9 cellular contexts compared by ENCODE assay signal in the genomic region with DNA sequence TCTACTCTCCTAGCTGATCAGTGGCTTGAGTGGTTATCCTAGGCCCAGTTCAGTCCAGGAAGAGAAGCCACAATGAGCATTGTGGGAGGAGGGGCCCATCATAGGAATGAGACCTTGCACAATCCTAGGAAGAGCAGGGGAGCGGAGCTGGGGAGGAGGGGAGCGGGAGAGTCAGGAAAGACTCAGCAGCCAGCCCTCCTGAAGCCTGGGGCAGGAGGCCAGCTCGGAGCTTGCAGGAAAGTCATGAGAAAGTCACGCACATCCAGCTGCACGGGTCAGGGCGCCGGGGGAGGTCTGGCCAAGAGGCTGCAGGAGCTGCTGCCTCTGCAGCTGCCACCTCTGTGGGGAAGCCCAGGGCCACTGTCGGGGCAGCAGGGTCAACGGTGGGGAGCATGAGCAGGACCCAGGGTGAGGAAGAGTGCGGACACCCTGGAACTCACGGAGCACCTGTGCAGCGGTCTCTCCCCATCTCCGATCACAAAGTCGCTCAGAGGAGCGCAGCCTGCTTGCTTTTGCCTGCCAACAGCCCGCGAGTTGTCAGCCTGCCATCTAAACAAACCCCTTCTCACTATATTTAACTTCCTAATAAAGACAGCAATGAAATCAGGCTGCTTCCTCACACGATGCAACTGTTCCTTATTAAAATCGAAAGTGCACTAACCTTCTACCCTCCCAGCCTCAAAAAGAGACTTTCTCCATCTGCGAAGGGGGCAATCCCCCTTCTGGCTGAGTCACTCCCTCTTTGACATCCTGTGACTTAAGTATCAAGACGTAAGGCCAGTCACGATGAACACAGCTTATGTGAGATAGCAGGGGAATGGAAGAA. TPM values are rescaled to one million over a fixed set of nuclear protein-coding genes. Genes with fewer than 3 reads are reported as not detected.
DNase-seq lines count a peak whose midpoint lies in the region; ATAC-seq and TF ChIP-seq lines count a peak whose summit lies in the region.
"Had no signal": no experiment of that assay in that cellular context is flagged by ENCODE, and none has a peak within 500 bp of the region (broad histone marks: within the 10 kb centered on the region; RNA-seq: fewer than 3 reads in every experiment).

No MANE protein-coding gene starts in this region.

- H3K27ac Mint-ChIP-seq in glutamatergic neuron (ENCODE audit: unreplicated experiment): no peak overlapping the region

- TSS peak; percentile 69 for BruUV-seq in PC-9 (replicated peaks; lab: Mats Ljungman, UMichigan)

- DNase-seq in GM20000 (ENCODE audit: low spot score): peak; percentile 28
- DNase-seq in PC-9: peak; percentile 80 to 93
- DNase-seq in epithelial cell of proximal tubule (ENCODE audit: low read depth): peak; percentile 23
- peak; percentile 86 for DNase-seq in posterior vena cava (ENCODE audit: low spot score)
- DNase-seq in inferior parietal cortex (ENCODE audit: extremely low spot score): no peak
- no peak for DNase-seq in NCI-H1105 (lab: John Stamatoyannopoulos, UW)
- no peak for DNase-seq in omental fat pad (ENCODE audit: low spot score)
- no peak for DNase-seq in glutamatergic neuron

- H3K4me1 ChIP-seq in PC-9 (replicated peaks; ENCODE audit: insufficient read depth): peaks cover 30% of the 10 kb centered on the region

- no peaks in the 10 kb centered on the region for H3K27me3 ChIP-seq in PC-9 (ENCODE audit: insufficient read depth, low read depth)

- CTCF ChIA-PET in PC-9 (lab: Charles Lee): no interaction called here

- intact Hi-C loops in PC-9 (cut with micrococcal nuclease; ENCODE audit: unreplicated experiment) (loop anchor here (5.0 to 10.0 kb wide), 4 partner anchors 66 to 214 kb away; no protein-coding TSS in a partner anchor), posterior vena cava (cut with DNase I) (no loop called here)

- peak overlapping the region; percentile 51 for H3K4me3 ChIP-seq in PC-9
- H3K4me3 ChIP-seq in epithelial cell of proximal tubule (ENCODE audit: low read depth, low read length): peak overlapping the region; percentile 6

- peak overlapping the region; percentile 62 for H2AFZ ChIP-seq in PC-9

- H3K9me3 Mint-ChIP-seq in glutamatergic neuron (ENCODE audit: unreplicated experiment): peaks cover 7% of the 10 kb centered on the region

- no peak for TF ChIP-seq CTCF in GM20000 (IDR thresholded peaks at IDR 0.05; ENCODE audit: extremely low read depth, missing control alignments)
- no peak for TF ChIP-seq CTCF in PC-9 (conservative IDR thresholded peaks at IDR 0.05)
- no peak for TF ChIP-seq CTCF in epithelial cell of proximal tubule (conservative IDR thresholded peaks at IDR 0.05; ENCODE audit: low read depth, low read length)
- no peak for TF ChIP-seq CTCF in omental fat pad (IDR thresholded peaks at IDR 0.05)
- no peak for TF ChIP-seq CTCF in glutamatergic neuron (IDR thresholded peaks at IDR 0.05; ENCODE audit: partially characterized antibody, unreplicated experiment)

- no peaks in the 10 kb centered on the region for H3K9me2 ChIP-seq in PC-9 (ENCODE audit: insufficient read depth)

- H3K4me3 Mint-ChIP-seq in glutamatergic neuron (ENCODE audit: unreplicated experiment): no peak overlapping the region

- no peaks in the 10 kb centered on the region for H3K9me3 ChIP-seq in PC-9 (ENCODE audit: insufficient read depth, low read depth)
- H3K9me3 ChIP-seq: neutrophil had no signal

- no peaks in the 10 kb centered on the region for H4K20me1 ChIP-seq in PC-9 (ENCODE audit: insufficient read depth)

- peaks cover 5% of the 10 kb centered on the region for H3K4me1 Mint-ChIP-seq in glutamatergic neuron (ENCODE audit: low read depth, unreplicated experiment)

- H3K27me3 Mint-ChIP-seq in glutamatergic neuron (ENCODE audit: unreplicated experiment): peaks cover 5% of the 10 kb centered on the region

- H3F3A ChIP-seq in PC-9 (ENCODE audit: insufficient read depth, low read depth): peaks cover 44% of the 10 kb centered on the region

- H3K27ac ChIP-seq in PC-9: peak overlapping the region; percentile 95
- H3K27ac ChIP-seq: neutrophil had no signal

- peak overlapping the region; percentile 75 for H3K4me2 ChIP-seq in PC-9

- ATAC-seq in omental fat pad (ENCODE audit: low FRiP score): no peak

- POLR2A ChIA-PET in PC-9 (lab: Charles Lee; ENCODE audit: unreplicated experiment): interaction anchor here (0.6 to 0.7 kb wide), 2 partner anchors 9 to 171 kb away, joined by 3 read pairs; no protein-coding TSS in a partner anchor

- no peaks in the 10 kb centered on the region for H3K79me2 ChIP-seq in PC-9 (ENCODE audit: low read depth)

- no peaks in the 10 kb centered on the region for H3K36me3 ChIP-seq in PC-9 (ENCODE audit: low read depth)
- H3K36me3 ChIP-seq: neutrophil had no signal

- H3K36me3 Mint-ChIP-seq in glutamatergic neuron (ENCODE audit: unreplicated experiment): no peaks in the 10 kb centered on the region

RNA-seq across cellular contexts. Expression of a gene that starts 52.8 kb away (rescaled TPM):
- total RNA-seq in PC-9 (2021): 25.0 and 25.1 TPM in 2 replicates
- 25.3 and 25.4 TPM in 2 replicates for total RNA-seq in epithelial cell of proximal tubule
- total RNA-seq in posterior vena cava: 10 to 100 TPM; 18.2 to 21.1 TPM
- 10 to 100 TPM; 17.7 to 38.2 (median 25.7) TPM for total RNA-seq in omental fat pad
- total RNA-seq in glutamatergic neuron (ENCODE audit: unreplicated experiment): 35.0 TPM

Comparison
In these comparisons a context has a peak if more than half of its experiments do, and no peak if none do; other contexts are left out.
1. DNase-seq: peak in GM20000 (single experiment), PC-9 (2 of 2), epithelial cell of proximal tubule (single experiment) and posterior vena cava (single experiment); none in inferior parietal cortex (single experiment), NCI-H1105 (single experiment), omental fat pad (single experiment) and glutamatergic neuron (single experiment).